Comparison of ENCODE assay signal across 8 cellular contexts in the genomic region with DNA sequence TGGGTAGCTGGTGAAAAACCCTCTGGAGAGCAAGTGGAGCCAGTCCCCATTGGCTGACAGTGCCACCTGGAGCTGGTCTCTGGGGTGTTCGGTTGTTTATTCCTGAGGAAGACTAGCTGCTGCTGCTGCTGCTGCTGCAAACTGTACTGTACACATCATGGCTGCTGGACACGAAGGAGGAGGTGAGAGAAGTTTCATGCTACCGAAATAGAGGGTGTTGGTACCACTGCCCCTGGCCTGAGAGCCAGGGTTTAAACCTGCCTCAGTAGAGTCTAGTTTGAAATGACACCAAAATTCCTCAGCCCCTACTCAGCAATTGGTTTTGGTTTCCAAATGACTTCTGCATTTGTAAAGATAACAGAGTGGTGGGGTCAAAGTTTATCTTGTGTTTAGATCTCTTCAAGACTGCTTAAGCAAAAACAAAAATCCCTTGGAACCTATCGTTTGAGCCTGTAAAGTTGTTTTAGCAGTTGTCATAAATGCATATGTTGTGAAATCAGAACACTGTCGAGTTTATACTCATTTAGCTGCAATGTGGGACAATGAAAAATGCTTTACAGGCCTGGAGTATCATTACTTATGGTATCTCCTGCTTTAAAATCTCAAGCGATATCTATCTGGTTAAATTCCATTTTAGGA. TPM values are rescaled to one million over a fixed set of nuclear protein-coding genes. Genes with fewer than 3 reads are reported as not detected.
DNase-seq lines count a peak whose midpoint lies in the region; ATAC-seq and TF ChIP-seq lines count a peak whose summit lies in the region.

No MANE protein-coding gene starts in this region.

- H3K27ac ChIP-seq in RWPE1 (peak overlapping the region; percentile 47), fibroblast of lung (ENCODE audit: insufficient read depth, low read length) (no peak overlapping the region)

- in situ Hi-C loops in GM13977 (cut with MboI; ENCODE audit: low pct_unique_long_range_greater_than_20kb, low sequenced_read_pairs, unreplicated experiment) = no loop called here

- peak; percentile 14 for TF ChIP-seq CTCF in BE2C (IDR thresholded peaks at IDR 0.05; ENCODE audit: low read depth, low read length)
- no peak for TF ChIP-seq CTCF in RWPE1 (conservative IDR thresholded peaks at IDR 0.05; ENCODE audit: low read depth)
- TF ChIP-seq CTCF in fibroblast of lung (conservative IDR thresholded peaks at IDR 0.05 in 1 of 2, IDR thresholded peaks at IDR 0.05 in 1 of 2; ENCODE audit: low read depth in 1 of 2, low read length in 2 of 2) = no peak
- no peak for TF ChIP-seq CTCF in GM13977 (IDR thresholded peaks at IDR 0.05; ENCODE audit: extremely low read depth, insufficient read depth, missing control alignments)

- POLR2A ChIA-PET in RWPE1 (lab: Yijun Ruan, JAX; ENCODE audit: low non-redundant PET) = interaction anchor here (0.6 kb wide), 1 partner anchor 22 kb away, joined by 4 read pairs; no protein-coding TSS in a partner anchor

- CTCF ChIA-PET in RWPE1 (lab: Yijun Ruan, JAX) = interaction anchor here (0.6 kb wide), 1 partner anchor 20 kb away, joined by 3 read pairs; no protein-coding TSS in a partner anchor

- no peak overlapping the region for H3K9ac ChIP-seq in fibroblast of lung (ENCODE audit: insufficient read depth, low read length)

- ATAC-seq in GM19452 (IDR thresholded peaks at IDR 0.05; ENCODE audit: unreplicated experiment) (peak; percentile 36), HG03520 (IDR thresholded peaks at IDR 0.05; ENCODE audit: unreplicated experiment) (no peak)

- H3K27me3 ChIP-seq in BE2C (no peaks in the 10 kb centered on the region), fibroblast of lung (ENCODE audit: control insufficient read depth, insufficient read depth, low read length) (no peaks in the 10 kb centered on the region)

- H3K9me3 ChIP-seq in BE2C (no peaks in the 10 kb centered on the region), fibroblast of lung (ENCODE audit: control insufficient read depth, insufficient read depth, low read depth, low read length) (no peaks in the 10 kb centered on the region)

- peak; percentile 23 for DNase-seq in BE2C
- DNase-seq in RWPE1 (ENCODE audit: low spot score) = no peak
- peak; percentile 69 to 78 for DNase-seq in fibroblast of lung (ENCODE audit: low read depth in 2 of 2)
- no peak for DNase-seq in GM13977 (ENCODE audit: low spot score)
- DNase-seq in DMS153 (lab: John Stamatoyannopoulos, UW) = no peak
- DNase-seq in cerebellar nuclear complex (lab: John Stamatoyannopoulos, UW) = no peak

- no peak overlapping the region for H3K4me3 ChIP-seq in BE2C (ENCODE audit: low read depth, low read length)
- H3K4me3 ChIP-seq in fibroblast of lung (replicated peaks in 1 of 4; ENCODE audit: control extremely low read depth in 1 of 4, insufficient read depth in 1 of 4, low read depth in 3 of 4, low read length in 4 of 4) = no peak overlapping the region

- peaks cover 8% of the 10 kb centered on the region for H3K4me1 ChIP-seq in BE2C
- H3K4me1 ChIP-seq in fibroblast of lung (ENCODE audit: control insufficient read depth, extremely low read depth, insufficient read depth, low read length) = peaks cover 9% of the 10 kb centered on the region

- H3K4me2 ChIP-seq in fibroblast of lung (ENCODE audit: extremely low read depth, insufficient read depth, low read length) = no peak overlapping the region

- no peak overlapping the region for H2AFZ ChIP-seq in fibroblast of lung (ENCODE audit: low read length)

- H3K79me2 ChIP-seq in fibroblast of lung (ENCODE audit: control insufficient read depth, insufficient read depth, low read length) = no peaks in the 10 kb centered on the region

- H3K36me3 ChIP-seq in BE2C (peaks cover 13% of the 10 kb centered on the region), fibroblast of lung (ENCODE audit: control insufficient read depth, insufficient read depth, low read length) (no peaks in the 10 kb centered on the region)

- no peaks in the 10 kb centered on the region for H4K20me1 ChIP-seq in fibroblast of lung (ENCODE audit: control insufficient read depth, extremely low read depth, insufficient read depth, low read length)

RNA-seq across cellular contexts. Expression of a gene that starts 40.8 kb away (rescaled TPM):
- 108 TPM for polyA plus RNA-seq in BE2C (2012; ENCODE audit: insufficient read depth, insufficient read length, low read depth)
- 37.2 and 87.4 TPM in 2 replicates for total RNA-seq in fibroblast of lung
- 220 and 248 TPM in 2 replicates for polyA plus RNA-seq in fibroblast of lung
- 123 and 144 TPM in 2 replicates for polyA plus RNA-seq in fibroblast of lung (2012)
- polyA minus RNA-seq in fibroblast of lung (ENCODE audit: low replicate concordance) = 115 and 178 TPM in 2 replicates

Comparison
In these comparisons a context has a peak if more than half of its experiments do, and no peak if none do; other contexts are left out.
1. DNase-seq: peak in BE2C (single experiment) and fibroblast of lung (2 of 2); none in RWPE1 (single experiment), GM13977 (single experiment), DMS153 (single experiment) and cerebellar nuclear complex (0 of 2).